Comparison of ENCODE assay signal across 11 cellular contexts in the genomic region with DNA sequence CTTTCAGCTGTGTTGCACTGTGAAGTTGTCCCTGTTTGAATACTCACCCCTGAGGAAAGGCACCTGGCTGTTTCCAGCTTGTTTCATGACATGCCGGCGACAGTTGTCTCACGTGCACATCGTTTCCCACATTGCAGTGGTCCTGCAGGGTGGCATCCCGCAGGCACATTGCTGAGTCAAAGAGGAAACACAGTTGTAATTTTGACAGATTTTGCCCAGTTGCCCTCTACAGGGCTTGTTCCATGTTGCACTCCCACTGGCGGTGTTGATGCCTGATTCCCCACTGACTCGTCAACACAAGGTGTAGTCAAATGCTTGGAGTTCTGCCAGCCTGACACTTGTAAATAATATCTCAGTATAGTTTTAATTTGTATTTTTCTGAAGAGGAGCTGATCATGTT. TPM values are rescaled to one million over a fixed set of nuclear protein-coding genes. Genes with fewer than 3 reads are reported as not detected.
DNase-seq lines count a peak whose midpoint lies in the region; ATAC-seq, FAIRE-seq and TF ChIP-seq lines count a peak whose summit lies in the region.
"Had no signal": no experiment of that assay in that cellular context is flagged by ENCODE, and none has a peak within 500 bp of the region (broad histone marks: within the 10 kb centered on the region; RNA-seq: fewer than 3 reads in every experiment).

No MANE protein-coding gene starts in this region.

- H3K4me2 ChIP-seq in A549 (no peak overlapping the region), PC-3 (ENCODE audit: low read length) (no peak overlapping the region), keratinocyte (ENCODE audit: control insufficient read depth, extremely low read depth, insufficient read depth, low read depth, low read length) (no peak overlapping the region)

- H4K20me1 ChIP-seq in PC-3 (ENCODE audit: low read length) (peaks cover 37% of the 10 kb centered on the region; the same call in 1 of the 2 replicates), keratinocyte (ENCODE audit: control insufficient read depth, extremely low read depth, insufficient read depth, low read length) (peaks cover 12% of the 10 kb centered on the region)

- H3K36me3 ChIP-seq in PC-3 (ENCODE audit: low read depth, low read length), result no peaks in the 10 kb centered on the region
- H3K36me3 ChIP-seq in keratinocyte (ENCODE audit: control insufficient read depth in 2 of 2, extremely low read depth in 1 of 2, insufficient read depth in 2 of 2, low read length in 2 of 2), result peaks cover 0 to 2% of the 10 kb centered on the region in 2 experiments
- H3K36me3 ChIP-seq: tibial nerve had no signal

- H3K4me3 ChIP-seq in A549, result no peak overlapping the region
- H3K4me3 ChIP-seq in PC-3 (ENCODE audit: low read length), result no peak overlapping the region
- no peak overlapping the region for H3K4me3 ChIP-seq in keratinocyte (ENCODE audit: control insufficient read depth in 2 of 3, extremely low read depth in 1 of 3, insufficient read depth in 2 of 3, low read depth in 1 of 3, low read length in 3 of 3)
- H3K4me3 ChIP-seq: tibial nerve had no signal

- no peaks in the 10 kb centered on the region for H3F3A ChIP-seq in PC-3 (ENCODE audit: low read length, unreplicated experiment)

- FAIRE-seq in A549 (lab: Jason Lieb, UNC) (no peak), keratinocyte (lab: Jason Lieb, UNC) (no peak), RCC 7860 (lab: Jason Lieb, UNC) (no peak)
- FAIRE-seq: D721Med had no signal

- no peak for TF ChIP-seq POLR2A in A549 (IDR thresholded peaks at IDR 0.05; ENCODE audit: low read length)

- H3K9me2 ChIP-seq in PC-3 (replicated peaks; ENCODE audit: low read length), result no peaks in the 10 kb centered on the region

- dilution Hi-C loops in keratinocyte (cut with MboI; ENCODE audit: extremely low pct_ligation_motif_present, low sequenced_read_pairs), result no loop called here

- H2AFZ ChIP-seq in PC-3 (ENCODE audit: low read length), result no peak overlapping the region
- no peak overlapping the region for H2AFZ ChIP-seq in keratinocyte (ENCODE audit: control insufficient read depth, low read length)

- TF ChIP-seq CTCF in A549 (IDR thresholded peaks at IDR 0.05) (no peak), PC-3 (conservative IDR thresholded peaks at IDR 0.05; ENCODE audit: low read depth, low read length) (peak; percentile 61), keratinocyte (optimal IDR thresholded peaks at IDR 0.05 in 1 of 3, IDR thresholded peaks at IDR 0.05 in 1 of 3, conservative IDR thresholded peaks at IDR 0.05 in 1 of 3; ENCODE audit: extremely low read depth in 1 of 3, insufficient read depth in 2 of 3, low read length in 3 of 3) (peak; percentile 50 to 71 (median 55))

- H3K9me3 ChIP-seq in A549 (no peaks in the 10 kb centered on the region), PC-3 (ENCODE audit: low read length) (no peaks in the 10 kb centered on the region), keratinocyte (ENCODE audit: control insufficient read depth, low read depth, low read length) (no peaks in the 10 kb centered on the region)
- H3K9me3 ChIP-seq: tibial nerve had no signal

- CTCF ChIA-PET in A549 (lab: Yijun Ruan, JAX), result interaction anchor here (1.9 to 2.3 kb wide), 2 partner anchors 9 to 12 kb away, joined by 7 to 8 read pairs; no protein-coding TSS in a partner anchor
- CTCF ChIA-PET in HEK293T (lab: Yijun Ruan, JAX), result no interaction called here
- CTCF ChIA-PET in PC-3 (lab: Charles Lee), result no interaction called here

- H3K27ac ChIP-seq in A549, result no peak overlapping the region
- H3K27ac ChIP-seq in PC-3 (ENCODE audit: low read length), result no peak overlapping the region
- H3K27ac ChIP-seq in keratinocyte (ENCODE audit: control insufficient read depth, insufficient read depth, low read length), result no peak overlapping the region

- 86% methylated on average over 7 of the region's 7 CpGs for WGBS in A549 (ENCODE audit: missing lambda C conversion rate)

- H3K4me1 ChIP-seq in A549, result peaks cover 16% of the 10 kb centered on the region; the same call in 2 of the 3 replicates
- peaks cover 20% of the 10 kb centered on the region; the same call in 1 of the 2 replicates for H3K4me1 ChIP-seq in PC-3 (ENCODE audit: insufficient read depth, low read length)
- peaks cover 30% of the 10 kb centered on the region for H3K4me1 ChIP-seq in keratinocyte (ENCODE audit: control insufficient read depth, extremely low read depth, insufficient read depth, low read length)

- POLR2A ChIA-PET in A549 (lab: Yijun Ruan, JAX), result no interaction called here
- POLR2A ChIA-PET in HEK293T (lab: Yijun Ruan, JAX), result no interaction called here
- POLR2A ChIA-PET in PC-3 (lab: Charles Lee; ENCODE audit: unreplicated experiment), result no interaction called here

- peaks cover 10% of the 10 kb centered on the region for H3K9me1 ChIP-seq in keratinocyte (ENCODE audit: control insufficient read depth, extremely low read depth, insufficient read depth, low read length)

- TF ChIP-seq EP300 in A549 (IDR thresholded peaks at IDR 0.05), result no peak

- DNase-seq in A549 (ENCODE audit: low read depth in 1 of 2, low spot score in 1 of 2), result peak in 1 of 2 experiments; percentile 50
- DNase-seq in HEK293T (ENCODE audit: extremely low spot score), result peak; percentile 38
- peak; percentile 66 for DNase-seq in PC-3
- no peak for DNase-seq in keratinocyte (ENCODE audit: low read depth, low spot score)
- no peak for DNase-seq in RCC 7860 (ENCODE audit: low spot score)
- no peak for DNase-seq in activated CD8-positive, alpha-beta memory T cell treated with anti-CD3 and anti-CD28 coated beads, Interleukin-2, amount 50 U/mL, for 4 hours
- DNase-seq in NK-92 (lab: John Stamatoyannopoulos, UW; ENCODE audit: unreplicated experiment), result no peak
- DNase-seq: activated B cell treated with CpG ODN at 0.5 μM for 24 hours had no signal

- H3K9ac ChIP-seq in PC-3 (ENCODE audit: low read length) (no peak overlapping the region), keratinocyte (ENCODE audit: control insufficient read depth, extremely low read depth, insufficient read depth, low read length) (no peak overlapping the region)

- H3K79me2 ChIP-seq in PC-3 (ENCODE audit: low read length) (peaks cover 95% of the 10 kb centered on the region), keratinocyte (ENCODE audit: control insufficient read depth, insufficient read depth, low read length) (peaks cover 65% of the 10 kb centered on the region)

- no peaks in the 10 kb centered on the region for H3K27me3 ChIP-seq in PC-3 (ENCODE audit: low read length)
- H3K27me3 ChIP-seq in keratinocyte (ENCODE audit: control insufficient read depth, extremely low read depth, insufficient read depth, low read length), result no peaks in the 10 kb centered on the region
- H3K27me3 ChIP-seq: tibial nerve had no signal

- BruUV-seq in PC-3 (replicated peaks; lab: Mats Ljungman, UMichigan), result no TSS peak

- TF ChIP-seq RAD21 in A549 (conservative IDR thresholded peaks at IDR 0.05 in 1 of 2, IDR thresholded peaks at IDR 0.05 in 1 of 2), result 0 out of 5 replicates have a peak, but pooled peaks of 1 of the 2 experiments have one; percentile 2

- ATAC-seq in A549 (peak; percentile 71 to 78; a peak in 4 of 6 replicates), PC-3 (peak; percentile 43; the same call in 1 of the 2 replicates), HG02870 (IDR thresholded peaks at IDR 0.05; ENCODE audit: unreplicated experiment) (no peak)

- intact Hi-C loops in PC-3 (cut with micrococcal nuclease), result no loop called here

TF ChIP-seq in A549, 52 proteins besides CTCF, POLR2A, EP300 and RAD21:
- TF ChIP-seq TP53 (CRISPR knock-in tag; IDR thresholded peaks at IDR 0.05) (no peak), CHD4 (IDR thresholded peaks at IDR 0.05; ENCODE audit: borderline replicate concordance) (no peak), ZNF302 (CRISPR knock-in tag; IDR thresholded peaks at IDR 0.05) (no peak), JUN (IDR thresholded peaks at IDR 0.05) (no peak)
- TF ChIP-seq, protein P1, sequence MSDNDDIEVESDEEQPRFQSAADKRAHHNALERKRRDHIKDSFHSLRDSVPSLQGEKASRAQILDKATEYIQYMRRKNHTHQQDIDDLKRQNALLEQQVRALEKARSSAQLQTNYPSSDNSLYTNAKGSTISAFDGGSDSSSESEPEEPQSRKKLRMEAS (IDR thresholded peaks at IDR 0.05), result no peak

TF ChIP-seq in HEK293T, 16 proteins besides CTCF, POLR2A, EP300 and RAD21:
- TF ChIP-seq SUZ12 (IDR thresholded peaks at IDR 0.05) (no peak), FOXM1 (IDR thresholded peaks at IDR 0.05; ENCODE audit: borderline replicate concordance) (no peak), ZNF384 (IDR thresholded peaks at IDR 0.05) (no peak)

RNA-seq across cellular contexts. Expression of gene EPN2, which starts 23.8 kb away (rescaled TPM):
- polyA plus RNA-seq in A549 (2011; rRNA removed) (32.7 and 33.8 TPM in 2 replicates), A549 (2017; fragmentation: RNase III; extraction: RNeasy Plus Mini Kit Qiagen cat#74134 plus additional on column Dnase treatment) (30.5 to 33.0 TPM (median 32.1 TPM) in 3 replicates), keratinocyte (21.9 to 34.3 TPM (median 30.2 TPM) in 3 replicates)
- 35.3 and 39.9 TPM in 2 replicates for polyA plus RNA-seq in A549 (2012; cell fraction: cytosol; rRNA removed)
- 77.1 and 85.8 TPM in 2 replicates for polyA plus RNA-seq in A549 (2012; cell fraction: nucleus; rRNA removed)
- 49.3 and 49.5 TPM in 2 replicates for polyA minus RNA-seq in A549 (2011; rRNA and poly(A)+ RNA removed)
- total RNA-seq in PC-3 (2014; rRNA removed), result 46.4 and 50.6 TPM in 2 replicates
- polyA plus RNA-seq in keratinocyte (2011; ENCODE audit: low read depth), result 78.4 TPM
- polyA plus RNA-seq in keratinocyte (2011; cell fraction: cytosol; rRNA removed), result 24.1 and 31.1 TPM in 2 replicates
- 58.2 and 72.0 TPM in 2 replicates for polyA plus RNA-seq in keratinocyte (2011; cell fraction: nucleus; rRNA removed)
- polyA plus RNA-seq in keratinocyte (2012; ENCODE audit: low replicate concordance), result 23.7 and 30.0 TPM in 2 replicates
- polyA minus RNA-seq in keratinocyte, result 32.1 to 63.5 TPM (median 57.7 TPM) in 3 replicates
- polyA minus RNA-seq in keratinocyte (2011; cell fraction: cytosol; rRNA and poly(A)+ RNA removed), result 43.0 TPM
- polyA minus RNA-seq in keratinocyte (2011; cell fraction: nucleus; rRNA and poly(A)+ RNA removed), result 44.0 and 54.1 TPM in 2 replicates

Comparison
In these comparisons a context has a peak if more than half of its experiments do, and no peak if none do; other contexts are left out.
1. DNase-seq: peak in HEK293T (single experiment) and PC-3 (single experiment); none in keratinocyte (single experiment), RCC 7860 (single experiment), activated CD8-positive, alpha-beta memory T cell treated with anti-CD3 and anti-CD28 coated beads, Interleukin-2, amount 50 U/mL, for 4 hours (single experiment) and NK-92 (single experiment).